Comparison of ENCODE assay signal across 34 cellular contexts in genomic region chr4:89218587-89218986, GRCh38.
"Had no signal": no experiment of that assay in that cellular context is flagged by ENCODE, and none has a peak within 500 bp of the region (broad histone marks: within the 10 kb centered on the region; RNA-seq: fewer than 3 reads in every experiment).

No MANE protein-coding gene starts in this region.

- DNase-seq: activated B cell treated with CpG ODN at 0.5 μM for 24 hours; activated CD4-positive, alpha-beta memory T cell treated with anti-CD3 and anti-CD28 coated beads for 36 hours; activated CD4-positive, alpha-beta T cell treated with anti-CD3 and anti-CD28 coated beads for 4 hours; activated CD4-positive, alpha-beta T cell treated with anti-CD3 and anti-CD28 coated beads, Interleukin-2, amount 10 ng/mL, durations not matched to agents 24 days and 14 days; activated CD4-positive, alpha-beta T cell treated with anti-CD3 and anti-CD28 coated beads, Interleukin-2, amount 50 U/mL, for 1 hour; activated CD4-positive, alpha-beta T cell treated with anti-CD3 and anti-CD28 coated beads, Interleukin-2, amount 50 U/mL, for 4 hours; activated CD4-positive, CD25-positive, alpha-beta regulatory T cell treated with anti-CD3 and anti-CD28 coated beads, Interleukin-2, amount 50 U/mL, for 72 hours; activated CD8-positive, alpha-beta memory T cell treated with anti-CD3 and anti-CD28 coated beads, Interleukin-2, amount 50 U/mL, for 4 hours; activated CD8-positive, alpha-beta T cell treated with anti-CD3 and anti-CD28 coated beads for 36 hours; activated effector memory CD4-positive, alpha-beta T cell treated with anti-CD3 and anti-CD28 coated beads, Interleukin-2, amount 50 U/mL, for 16 hours; activated gamma-delta T cell treated with Interleukin-2 at 50 U/mL for 16 hours; activated naive CD4-positive, alpha-beta T cell; activated naive CD4-positive, alpha-beta T cell treated with anti-CD3 and anti-CD28 coated beads for 36 hours; activated naive CD4-positive, alpha-beta T cell treated with anti-CD3 and anti-CD28 coated beads, Interleukin-2, amount 50 U/mL, for 16 hours; activated naive CD8-positive, alpha-beta T cell treated with anti-CD3 and anti-CD28 coated beads for 36 hours; activated T-cell treated with anti-CD3 and anti-CD28 coated beads for 4 hours; activated T-cell treated with anti-CD3 and anti-CD28 coated beads, Interleukin-2, amount 50 U/mL, for 1 hour; activated T-cell treated with anti-CD3 and anti-CD28 coated beads, Interleukin-2, amount 50 U/mL, for 4 hours; activated T-cell treated with anti-CD3 and anti-CD28 coated beads, Interleukin-2, amount 50 U/mL, for 72 hours; adrenal gland; amniotic stem cell; aorta; caudate nucleus; cerebellar nuclear complex; T-helper 1 cell; T-helper 2 cell; T-helper 9 cell had no signal

- FAIRE-seq: astrocyte, bronchial epithelial cell, TTC549 had no signal

- H3K27ac ChIP-seq: adrenal gland, cardiac muscle cell, VCaP had no signal

- ATAC-seq: activated CD8-positive, alpha-beta T cell treated with anti-CD3 and anti-CD28 coated beads for 36 hours; activated naive CD4-positive, alpha-beta T cell treated with anti-CD3 and anti-CD28 coated beads, Interleukin-2, amount 50 U/mL, for 72 hours; activated T-cell treated with anti-CD3 and anti-CD28 coated beads, Interleukin-2, amount 50 U/mL, for 4 hours; activated T-cell treated with anti-CD3 and anti-CD28 coated beads, Interleukin-2, amount 50 U/mL, for 72 hours; activated T-helper 17 cell treated with anti-CD3 and anti-CD28 coated beads, Interleukin-2, amount 50 U/mL, for 72 hours had no signal

- H3K9me3 ChIP-seq: adrenal gland had no signal

- H3K4me3 ChIP-seq: adrenal gland, cardiac muscle cell had no signal

- H3K4me1 ChIP-seq: adrenal gland had no signal

- H3K27me3 ChIP-seq: adrenal gland, cardiac muscle cell had no signal

- H3K36me3 ChIP-seq: adrenal gland, cardiac muscle cell had no signal
